In the genomic region with DNA sequence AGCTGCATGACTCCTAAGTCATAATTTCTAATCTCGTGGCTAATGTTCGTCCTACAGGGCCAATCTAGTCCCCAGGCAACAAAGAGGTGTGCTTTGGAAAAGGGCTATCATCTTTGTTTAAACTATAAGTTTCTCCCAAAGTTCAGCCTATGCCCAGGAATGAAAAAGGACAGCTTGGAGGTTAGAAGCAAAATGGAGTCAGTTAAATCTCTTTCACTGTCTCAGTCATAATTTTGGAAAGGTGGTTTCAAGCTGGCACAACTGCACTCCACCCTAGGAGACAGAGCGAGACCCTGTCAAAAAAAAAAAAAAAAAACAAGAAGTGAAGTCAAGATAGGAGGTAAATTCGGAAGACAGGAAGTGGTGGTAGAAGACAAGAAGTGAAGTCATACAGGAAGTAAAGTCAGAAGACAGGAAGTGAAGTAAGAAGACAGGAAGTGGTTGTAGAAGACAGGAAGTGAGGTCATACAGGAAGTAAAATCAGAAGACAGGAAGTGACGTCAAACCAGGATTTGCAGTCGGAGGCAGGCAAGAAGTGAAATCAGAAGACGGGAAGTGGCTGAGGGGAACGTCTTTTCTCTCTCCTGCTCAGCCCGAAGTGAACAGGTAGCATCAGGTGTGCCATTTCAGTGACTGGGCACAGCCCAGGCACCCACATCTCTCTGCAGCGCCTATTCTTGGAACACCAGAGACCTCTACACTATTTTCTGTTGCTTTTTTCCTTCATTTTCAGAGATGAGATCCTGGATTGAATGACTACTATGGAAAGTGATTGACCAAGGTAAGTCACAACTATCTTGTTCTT, we compare ENCODE assay signal across 9 cellular contexts. TPM values are rescaled to one million over a fixed set of nuclear protein-coding genes. Genes with fewer than 3 reads are reported as not detected.
A peak's percentile ranks its signal among the peaks of the same experiment; 100 is the strongest.
DNase-seq lines count a peak whose midpoint lies in the region; ATAC-seq lines count a peak whose summit lies in the region.
"Had no signal": no experiment of that assay in that cellular context is flagged by ENCODE, and none has a peak within 500 bp of the region (broad histone marks: within the 10 kb centered on the region; RNA-seq: fewer than 3 reads in every experiment).

No MANE protein-coding gene starts in this region.

- peak overlapping the region; percentile 57 for H3K27ac ChIP-seq in CD4-positive, alpha-beta memory T cell (ENCODE audit: low read depth, low read length)

- H3K27me3 ChIP-seq in CD4-positive, alpha-beta memory T cell (ENCODE audit: insufficient read depth, low read length) = no peaks in the 10 kb centered on the region

- no peaks in the 10 kb centered on the region for H3K9me3 ChIP-seq in CD4-positive, alpha-beta memory T cell (ENCODE audit: control insufficient read depth in 1 of 2, low read length in 2 of 2)

- DNase-seq in CD4-positive, alpha-beta memory T cell = peak; percentile 80 to 93 (median 87)
- DNase-seq in H4 (ENCODE audit: low spot score) = peak; percentile 100
- DNase-seq in NCI-H2171 (lab: John Stamatoyannopoulos, UW) = peak; percentile 96
- peak; percentile 44 for DNase-seq in activated CD4-positive, CD25-positive, alpha-beta regulatory T cell treated with anti-CD3 and anti-CD28 coated beads, Interleukin-2, amount 50 U/mL, for 72 hours
- DNase-seq in dermis blood vessel endothelial cell = peak; percentile 19
- peak; percentile 23 for DNase-seq in mucosa of gallbladder (ENCODE audit: low spot score)
- peak; percentile 57 for DNase-seq in stimulated activated naive B cell treated with anti-CD40 and anti-IgM and Interleukin-4, amounts not matched to agents 10 μg/mL and 1 μg/mL and 100 μg/mL, for 72 hours
- DNase-seq in NCI-H1417 treated with DMSO at 0.1 percent for 48 hours (lab: John Stamatoyannopoulos, UW) = no peak

- H3K4me1 ChIP-seq in CD4-positive, alpha-beta memory T cell (ENCODE audit: insufficient read depth, low read length) = peaks cover 14% of the 10 kb centered on the region

- peak overlapping the region; percentile 74 to 91 (median 86) for H3K4me3 Mint-ChIP-seq in CD4-positive, alpha-beta memory T cell
- peak overlapping the region; percentile 67 to 73 for H3K4me3 Mint-ChIP-seq in stimulated activated naive B cell treated with anti-CD40 and anti-IgM and Interleukin-4, amounts not matched to agents 10 μg/mL and 1 μg/mL and 100 μg/mL, for 72 hours

- intact Hi-C loops in CD4-positive, alpha-beta memory T cell (cut with micrococcal nuclease) = loop anchor here (2.0 kb wide), 1 partner anchor 75 kb away; no protein-coding TSS in a partner anchor

- peaks cover 28 to 47% of the 10 kb centered on the region in 2 donors for H3K36me3 Mint-ChIP-seq in CD4-positive, alpha-beta memory T cell
- peaks cover 35 to 63% of the 10 kb centered on the region in 2 donors for H3K36me3 Mint-ChIP-seq in stimulated activated naive B cell treated with anti-CD40 and anti-IgM and Interleukin-4, amounts not matched to agents 10 μg/mL and 1 μg/mL and 100 μg/mL, for 72 hours

- peak overlapping the region; percentile 26 to 35 for H3K4me3 ChIP-seq in CD4-positive, alpha-beta memory T cell (ENCODE audit: low read length in 2 of 2)

- ATAC-seq in stimulated activated naive B cell treated with anti-CD40 and anti-IgM and Interleukin-4, amounts not matched to agents 10 μg/mL and 1 μg/mL and 100 μg/mL, for 72 hours (replicated peaks) = peak; percentile 97 to 98

- peak overlapping the region; percentile 87 to 98 (median 93) for H3K27ac Mint-ChIP-seq in CD4-positive, alpha-beta memory T cell
- peak overlapping the region; percentile 78 for H3K27ac Mint-ChIP-seq in stimulated activated naive B cell treated with anti-CD40 and anti-IgM and Interleukin-4, amounts not matched to agents 10 μg/mL and 1 μg/mL and 100 μg/mL, for 72 hours

- peaks cover 5 to 80% (median 51%) of the 10 kb centered on the region in 8 donors for H3K9me3 Mint-ChIP-seq in CD4-positive, alpha-beta memory T cell
- peaks cover 17 to 23% of the 10 kb centered on the region in 2 donors for H3K9me3 Mint-ChIP-seq in stimulated activated naive B cell treated with anti-CD40 and anti-IgM and Interleukin-4, amounts not matched to agents 10 μg/mL and 1 μg/mL and 100 μg/mL, for 72 hours

- H3K27me3 Mint-ChIP-seq in CD4-positive, alpha-beta memory T cell = peaks cover 5 to 17% of the 10 kb centered on the region in 2 donors
- peaks cover 12 to 25% of the 10 kb centered on the region in 2 donors for H3K27me3 Mint-ChIP-seq in stimulated activated naive B cell treated with anti-CD40 and anti-IgM and Interleukin-4, amounts not matched to agents 10 μg/mL and 1 μg/mL and 100 μg/mL, for 72 hours

- H3K36me3 ChIP-seq in CD4-positive, alpha-beta memory T cell (ENCODE audit: insufficient read depth, low read length) = no peaks in the 10 kb centered on the region

- POLR2A ChIA-PET in CD4-positive, alpha-beta memory T cell (lab: Charles Lee; ENCODE audit: partially characterized antibody) = interaction anchor here (1.3 to 1.5 kb wide), 2 partner anchors 57 kb away, joined by 4 read pairs; a partner anchor contains a TSS

- CTCF ChIA-PET in CD4-positive, alpha-beta memory T cell (lab: Charles Lee; ENCODE audit: partially characterized antibody) = no interaction called here

- H3K4me1 Mint-ChIP-seq in CD4-positive, alpha-beta memory T cell = peaks cover 14 to 49% (median 25%) of the 10 kb centered on the region in 4 donors
- H3K4me1 Mint-ChIP-seq in stimulated activated naive B cell treated with anti-CD40 and anti-IgM and Interleukin-4, amounts not matched to agents 10 μg/mL and 1 μg/mL and 100 μg/mL, for 72 hours = peaks cover 15 to 20% of the 10 kb centered on the region in 2 donors

RNA-seq across cellular contexts. Expression of a gene that starts 32.2 kb away (rescaled TPM):
- total RNA-seq in CD4-positive, alpha-beta memory T cell = under 1 TPM; 0.33 to 0.52 TPM
- not detected for polyA plus RNA-seq in CD4-positive, alpha-beta memory T cell
- not detected in 2 replicates for total RNA-seq in H4 (2014; rRNA removed; shearing (Covaris generic))
- total RNA-seq in dermis blood vessel endothelial cell = not detected in 2 replicates
- total RNA-seq in mucosa of gallbladder = 0.72 TPM
- total RNA-seq: myocyte had no signal

RNA-seq across cellular contexts. Expression of a gene that starts 39.7 kb away (rescaled TPM):
- 1 to 10 TPM; 5.9 to 9.2 TPM for total RNA-seq in CD4-positive, alpha-beta memory T cell
- 1 to 10 TPM; 2.0 to 7.4 TPM for polyA plus RNA-seq in CD4-positive, alpha-beta memory T cell
- total RNA-seq in H4 (2014; rRNA removed; shearing (Covaris generic)) = 0.56 TPM in 1 of 2 replicates, not detected in the other
- total RNA-seq in dermis blood vessel endothelial cell (7.3 and 9.9 TPM in 2 replicates), mucosa of gallbladder (14.8 TPM)
- total RNA-seq: myocyte had no signal

RNA-seq across cellular contexts. Expression of a gene that starts 57.1 kb away (rescaled TPM):
- total RNA-seq in CD4-positive, alpha-beta memory T cell = 10 to 100 TPM; 23.9 to 27.4 TPM
- polyA plus RNA-seq in CD4-positive, alpha-beta memory T cell = 10 to 100 TPM in 1 of 2 donors, 1 to 10 TPM in 1; 3.3 to 15.6 TPM
- total RNA-seq in H4 (2014; rRNA removed; shearing (Covaris generic)) = 18.1 and 43.0 TPM in 2 replicates
- total RNA-seq in dermis blood vessel endothelial cell (18.4 and 20.8 TPM in 2 replicates), mucosa of gallbladder (63.0 TPM)

RNA-seq across cellular contexts. Expression of a gene that starts 58.6 kb away (rescaled TPM):
- total RNA-seq in CD4-positive, alpha-beta memory T cell = not detected
- polyA plus RNA-seq in CD4-positive, alpha-beta memory T cell = not detected
- not detected in 2 replicates for total RNA-seq in H4 (2014; rRNA removed; shearing (Covaris generic))
- total RNA-seq in dermis blood vessel endothelial cell (under 0.01 TPM in 1 of 2 replicates, not detected in the other), mucosa of gallbladder (not detected)
- total RNA-seq: myocyte had no signal
